ENCODE assay signal across 8 cellular contexts in genomic region chr1:86914635-86914997, GRCh38. TPM values are rescaled to one million over a fixed set of nuclear protein-coding genes. Genes with fewer than 3 reads are reported as not detected.
DNase-seq lines count a peak whose midpoint lies in the region; ATAC-seq lines count a peak whose summit lies in the region.

TSS of gene HS2ST1 (plus strand) at chr1:86914635.

- H3K36me3 Mint-ChIP-seq in naive B cell = peaks cover 16 to 21% of the 10 kb centered on the region in 2 donors

- no peak for ATAC-seq in naive B cell (ENCODE audit: low read depth in 2 of 2)

- H3K9me3 ChIP-seq in BLaER1 (peaks cover 12% of the 10 kb centered on the region; the same call in 1 of the 2 replicates), KOPT-K1 (ENCODE audit: insufficient read depth, low read length, poor library complexity, severe bottlenecking) (no peaks in the 10 kb centered on the region), ectodermal cell (ENCODE audit: control insufficient read depth, low read length) (no peaks in the 10 kb centered on the region)

- H3K4me1 ChIP-seq in BLaER1 (peaks cover 41% of the 10 kb centered on the region), ectodermal cell (ENCODE audit: control insufficient read depth, insufficient read depth, low read length) (no peaks in the 10 kb centered on the region)

- H3K4me3 Mint-ChIP-seq in naive B cell = no peak within 1 kb of the TSS

- DNase-seq in naive B cell = no peak
- no peak for DNase-seq in germinal center (ENCODE audit: low spot score)
- no peak for DNase-seq in stimulated activated CD4-positive, alpha-beta T cell treated with anti-CD3 and anti-CD28 coated beads, Interleukin-4, amount 100 ng/mL, for 1 hour
- no peak for DNase-seq in inferior parietal cortex (ENCODE audit: extremely low spot score)
- no peak for DNase-seq in SIG-M5 treated with dmso at 0.1 percent for 504 hours (lab: John Stamatoyannopoulos, UW; ENCODE audit: unreplicated experiment)

- H3K9me3 Mint-ChIP-seq in naive B cell = no peaks in the 10 kb centered on the region

- peaks cover 28 to 41% (median 32%) of the 10 kb centered on the region in 3 donors for H3K4me1 Mint-ChIP-seq in naive B cell

- H3K27me3 Mint-ChIP-seq in naive B cell = no peaks in the 10 kb centered on the region

- H3K27ac ChIP-seq in BLaER1 (peak within 1 kb of the TSS; percentile 95), KOPT-K1 (ENCODE audit: low read depth, low read length, poor library complexity, severe bottlenecking) (peak within 1 kb of the TSS; percentile 90), ectodermal cell (ENCODE audit: insufficient read depth, low read depth, low read length, poor library complexity, severe bottlenecking) (peak within 1 kb of the TSS; percentile 97)

- H3K36me3 ChIP-seq in BLaER1 = peaks cover 32% of the 10 kb centered on the region
- H3K36me3 ChIP-seq in KOPT-K1 (ENCODE audit: insufficient read depth, low read length) = peaks cover 20% of the 10 kb centered on the region
- H3K36me3 ChIP-seq in ectodermal cell (ENCODE audit: control insufficient read depth, insufficient read depth, low read length) = no peaks in the 10 kb centered on the region

- H3K9ac ChIP-seq in BLaER1 = peak within 1 kb of the TSS; percentile 97

- H4K20me1 ChIP-seq in BLaER1 = peaks cover 60% of the 10 kb centered on the region

- peak within 1 kb of the TSS; percentile 93 for H3K4me2 ChIP-seq in BLaER1

- peak within 1 kb of the TSS; percentile 94 for H3K4me3 ChIP-seq in BLaER1
- peak within 1 kb of the TSS; percentile 96 for H3K4me3 ChIP-seq in ectodermal cell (ENCODE audit: insufficient read depth, low read depth, low read length)

- no peak within 1 kb of the TSS for H3K27ac Mint-ChIP-seq in naive B cell

- 0 to 1% methylated on average over 41 of the region's 41 CpGs for WGBS in ectodermal cell, 2 experiments

- H3K27me3 ChIP-seq in BLaER1 (no peaks in the 10 kb centered on the region), ectodermal cell (ENCODE audit: control insufficient read depth, insufficient read depth, low read length, poor library complexity, severe bottlenecking) (no peaks in the 10 kb centered on the region)

RNA-seq across cellular contexts. Expression of gene HS2ST1, which starts in this region (rescaled TPM):
- 35.5 TPM for polyA plus RNA-seq in ectodermal cell (2013, experiment 1 of 4)
- polyA plus RNA-seq in ectodermal cell (2013, experiment 2 of 4) = 33.8 TPM
- 23.6 TPM for polyA plus RNA-seq in ectodermal cell (2013, experiment 3 of 4)
- 34.6 TPM for polyA plus RNA-seq in ectodermal cell (2013, experiment 4 of 4)
- polyA plus RNA-seq in naive B cell (ENCODE audit: low read depth in 6 of 6) = 10 to 100 TPM; 14.4 to 23.4 (median 17.8) TPM
